Comparison of ENCODE assay signal across 1 cellular context in the genomic region with DNA sequence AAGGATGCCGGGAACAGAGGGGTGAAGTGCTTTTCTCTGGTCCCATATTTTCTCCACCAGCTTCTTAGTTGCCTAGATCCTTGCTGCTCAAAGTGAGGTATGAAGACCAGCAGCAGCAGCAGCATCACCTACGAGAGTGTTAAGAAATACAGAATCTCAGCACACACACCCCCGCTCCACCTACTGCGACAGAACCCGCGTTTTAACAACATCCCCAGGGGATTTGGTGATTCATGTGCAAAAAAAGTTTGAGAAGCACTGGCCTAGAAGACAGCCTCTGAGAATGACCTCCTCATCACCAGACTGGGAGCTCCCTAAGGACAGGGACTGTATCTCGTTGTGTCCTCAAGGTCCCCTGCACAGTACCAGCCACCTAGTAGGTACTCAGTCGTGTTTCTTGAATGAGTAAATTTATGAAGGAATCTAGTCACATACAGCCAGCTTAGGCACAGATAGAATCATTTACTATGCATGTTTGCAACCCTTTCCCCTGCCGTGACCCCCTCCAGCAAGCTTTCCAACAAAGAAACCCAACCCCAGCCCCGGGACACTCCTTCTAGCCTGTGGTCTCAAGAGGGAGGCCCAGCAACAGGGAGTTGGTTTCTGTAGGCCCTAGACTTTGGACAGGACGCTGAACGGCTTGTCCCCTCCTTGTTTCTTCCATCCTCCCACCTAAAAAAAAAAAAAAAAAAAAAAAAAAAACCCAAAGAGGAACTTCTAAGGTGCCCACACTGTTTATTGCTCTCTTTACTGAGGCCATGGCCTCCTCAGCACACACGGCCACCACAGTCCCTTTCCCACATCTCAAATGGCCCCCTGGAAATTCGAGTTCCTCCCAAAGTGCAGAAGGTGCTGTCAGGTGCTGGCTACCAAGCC.
TF ChIP-seq lines count a peak whose summit lies in the region.

No MANE protein-coding gene starts in this region.

TF ChIP-seq in HEK293, 187 proteins besides CTCF, POLR2A, EP300 and RAD21 (continued from another document):
- TF ChIP-seq, protein P1, sequence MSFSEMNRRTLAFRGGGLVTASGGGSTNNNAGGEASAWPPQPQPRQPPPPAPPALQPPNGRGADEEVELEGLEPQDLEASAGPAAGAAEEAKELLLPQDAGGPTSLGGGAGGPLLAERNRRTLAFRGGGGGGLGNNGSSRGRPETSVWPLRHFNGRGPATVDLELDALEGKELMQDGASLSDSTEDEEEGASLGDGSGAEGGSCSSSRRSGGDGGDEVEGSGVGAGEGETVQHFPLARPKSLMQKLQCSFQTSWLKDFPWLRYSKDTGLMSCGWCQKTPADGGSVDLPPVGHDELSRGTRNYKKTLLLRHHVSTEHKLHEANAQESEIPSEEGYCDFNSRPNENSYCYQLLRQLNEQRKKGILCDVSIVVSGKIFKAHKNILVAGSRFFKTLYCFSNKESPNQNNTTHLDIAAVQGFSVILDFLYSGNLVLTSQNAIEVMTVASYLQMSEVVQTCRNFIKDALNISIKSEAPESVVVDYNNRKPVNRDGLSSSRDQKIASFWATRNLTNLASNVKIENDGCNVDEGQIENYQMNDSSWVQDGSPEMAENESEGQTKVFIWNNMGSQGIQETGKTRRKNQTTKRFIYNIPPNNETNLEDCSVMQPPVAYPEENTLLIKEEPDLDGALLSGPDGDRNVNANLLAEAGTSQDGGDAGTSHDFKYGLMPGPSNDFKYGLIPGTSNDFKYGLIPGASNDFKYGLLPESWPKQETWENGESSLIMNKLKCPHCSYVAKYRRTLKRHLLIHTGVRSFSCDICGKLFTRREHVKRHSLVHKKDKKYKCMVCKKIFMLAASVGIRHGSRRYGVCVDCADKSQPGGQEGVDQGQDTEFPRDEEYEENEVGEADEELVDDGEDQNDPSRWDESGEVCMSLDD (tag by site-specific recombination; IDR thresholded peaks at IDR 0.05), result no peak
- TF ChIP-seq ZNF48 (tag by site-specific recombination; IDR thresholded peaks at IDR 0.05), result no peak
- TF ChIP-seq ZNF707 (tag by site-specific recombination; IDR thresholded peaks at IDR 0.05), result no peak
- no peak for TF ChIP-seq OVOL3 (tag by site-specific recombination; IDR thresholded peaks at IDR 0.05)
- TF ChIP-seq, protein P2, sequence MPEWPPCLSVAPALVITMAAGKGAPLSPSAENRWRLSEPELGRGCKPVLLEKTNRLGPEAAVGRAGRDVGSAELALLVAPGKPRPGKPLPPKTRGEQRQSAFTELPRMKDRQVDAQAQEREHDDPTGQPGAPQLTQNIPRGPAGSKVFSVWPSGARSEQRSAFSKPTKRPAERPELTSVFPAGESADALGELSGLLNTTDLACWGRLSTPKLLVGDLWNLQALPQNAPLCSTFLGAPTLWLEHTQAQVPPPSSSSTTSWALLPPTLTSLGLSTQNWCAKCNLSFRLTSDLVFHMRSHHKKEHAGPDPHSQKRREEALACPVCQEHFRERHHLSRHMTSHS (tag by site-specific recombination; IDR thresholded peaks at IDR 0.05), result no peak
- TF ChIP-seq ZNF423 (tag by site-specific recombination; IDR thresholded peaks at IDR 0.05), result no peak
- TF ChIP-seq ZNF629 (tag by site-specific recombination; IDR thresholded peaks at IDR 0.05), result no peak
- no peak for TF ChIP-seq ZNF426 (tag by site-specific recombination; IDR thresholded peaks at IDR 0.05)
- TF ChIP-seq ZFHX2 (tag by site-specific recombination; conservative IDR thresholded peaks at IDR 0.05), result peak; percentile 48
- TF ChIP-seq ZNF639 (tag by site-specific recombination; IDR thresholded peaks at IDR 0.05), result no peak
- no peak for TF ChIP-seq ZNF311 (tag by site-specific recombination; IDR thresholded peaks at IDR 0.05; ENCODE audit: borderline replicate concordance)
